ENCODE assay signal across 1 cellular context in the genomic region with DNA sequence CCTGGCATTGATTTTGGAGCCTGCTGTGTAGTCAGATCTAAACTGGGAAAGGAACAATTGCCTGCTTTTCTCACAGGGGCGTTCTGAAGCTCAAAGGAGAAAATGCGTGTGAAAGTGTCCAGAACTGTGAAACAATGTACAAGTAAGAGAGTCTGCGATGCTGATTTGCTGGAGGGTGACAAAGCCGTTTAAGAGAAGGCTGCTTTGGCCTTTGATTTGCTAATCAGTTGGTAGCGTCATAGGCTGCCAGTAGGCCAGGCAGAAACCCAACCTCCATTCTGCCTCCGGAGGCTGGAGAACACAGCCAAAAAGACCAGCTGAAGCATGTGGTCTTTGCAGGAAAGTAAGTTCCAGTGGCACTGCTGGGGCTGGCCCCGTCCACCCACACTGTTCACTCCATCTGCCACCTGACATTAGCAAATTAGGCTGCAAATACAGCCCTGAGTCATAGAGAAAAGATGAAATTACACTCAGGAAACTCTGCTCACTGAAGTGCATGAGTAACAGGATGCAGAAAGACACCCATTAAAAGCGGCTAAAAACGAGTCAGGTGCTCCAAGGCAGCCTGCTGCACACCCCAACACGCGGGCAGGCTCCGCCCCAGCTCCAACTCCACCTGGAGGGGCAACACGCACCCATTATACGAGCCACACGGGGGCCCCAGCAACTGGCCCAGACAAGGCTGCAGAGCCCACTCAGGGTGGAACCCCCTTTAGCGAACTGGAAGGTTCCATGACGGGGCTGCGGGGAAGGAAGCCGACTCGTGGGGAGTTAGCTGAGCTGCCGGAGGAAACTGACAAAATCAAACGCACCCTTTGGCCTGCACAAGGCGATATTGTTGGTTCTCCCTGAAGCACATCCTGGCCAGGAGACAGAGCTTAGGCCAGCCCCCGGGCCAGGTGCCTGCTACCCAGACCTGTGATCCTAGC.
A peak's percentile ranks its signal among the peaks of the same experiment; 100 is the strongest.
TF ChIP-seq lines count a peak whose summit lies in the region.

No MANE protein-coding gene starts in this region.

TF ChIP-seq in K562, 482 proteins besides CTCF, POLR2A, EP300 and RAD21 (continued from another document):
- TF ChIP-seq, protein P1, sequence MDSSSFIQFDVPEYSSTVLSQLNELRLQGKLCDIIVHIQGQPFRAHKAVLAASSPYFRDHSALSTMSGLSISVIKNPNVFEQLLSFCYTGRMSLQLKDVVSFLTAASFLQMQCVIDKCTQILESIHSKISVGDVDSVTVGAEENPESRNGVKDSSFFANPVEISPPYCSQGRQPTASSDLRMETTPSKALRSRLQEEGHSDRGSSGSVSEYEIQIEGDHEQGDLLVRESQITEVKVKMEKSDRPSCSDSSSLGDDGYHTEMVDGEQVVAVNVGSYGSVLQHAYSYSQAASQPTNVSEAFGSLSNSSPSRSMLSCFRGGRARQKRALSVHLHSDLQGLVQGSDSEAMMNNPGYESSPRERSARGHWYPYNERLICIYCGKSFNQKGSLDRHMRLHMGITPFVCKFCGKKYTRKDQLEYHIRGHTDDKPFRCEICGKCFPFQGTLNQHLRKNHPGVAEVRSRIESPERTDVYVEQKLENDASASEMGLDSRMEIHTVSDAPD (CRISPR knock-in tag; IDR thresholded peaks at IDR 0.05) = no peak
- TF ChIP-seq KDM5B (IDR thresholded peaks at IDR 0.05; ENCODE audit: insufficient replicate concordance, low read depth, low read length) = no peak
- TF ChIP-seq ZNF311 (CRISPR knock-in tag; IDR thresholded peaks at IDR 0.05) = no peak
- no peak for TF ChIP-seq SAFB (IDR thresholded peaks at IDR 0.05; ENCODE audit: borderline replicate concordance, low read depth, low read length)
- no peak for TF ChIP-seq ZNF282 (CRISPR knock-in tag; IDR thresholded peaks at IDR 0.05)
- TF ChIP-seq ZNF780A (CRISPR knock-in tag; IDR thresholded peaks at IDR 0.05) = no peak
- no peak for TF ChIP-seq SMC3 (conservative IDR thresholded peaks at IDR 0.05; ENCODE audit: insufficient read depth, low read depth, low read length)
- no peak for TF ChIP-seq IRF2 (CRISPR knock-in tag; IDR thresholded peaks at IDR 0.05)
- TF ChIP-seq MAZ (CRISPR knock-in tag; conservative IDR thresholded peaks at IDR 0.05 in 1 of 2, IDR thresholded peaks at IDR 0.05 in 1 of 2) = no peak
- no peak for TF ChIP-seq NR4A1 (CRISPR knock-in tag; IDR thresholded peaks at IDR 0.05)
- no peak for TF ChIP-seq NR4A1 (tag; IDR thresholded peaks at IDR 0.05)
- no peak for TF ChIP-seq ZNF444 (CRISPR knock-in tag; IDR thresholded peaks at IDR 0.05)
- TF ChIP-seq DDX20 (tag; IDR thresholded peaks at IDR 0.05; ENCODE audit: low read depth) = no peak
- TF ChIP-seq HMGN3 (IDR thresholded peaks at IDR 0.05; ENCODE audit: borderline replicate concordance, extremely low read depth, insufficient read length, low read depth, low read length) = no peak
- TF ChIP-seq, protein P2, sequence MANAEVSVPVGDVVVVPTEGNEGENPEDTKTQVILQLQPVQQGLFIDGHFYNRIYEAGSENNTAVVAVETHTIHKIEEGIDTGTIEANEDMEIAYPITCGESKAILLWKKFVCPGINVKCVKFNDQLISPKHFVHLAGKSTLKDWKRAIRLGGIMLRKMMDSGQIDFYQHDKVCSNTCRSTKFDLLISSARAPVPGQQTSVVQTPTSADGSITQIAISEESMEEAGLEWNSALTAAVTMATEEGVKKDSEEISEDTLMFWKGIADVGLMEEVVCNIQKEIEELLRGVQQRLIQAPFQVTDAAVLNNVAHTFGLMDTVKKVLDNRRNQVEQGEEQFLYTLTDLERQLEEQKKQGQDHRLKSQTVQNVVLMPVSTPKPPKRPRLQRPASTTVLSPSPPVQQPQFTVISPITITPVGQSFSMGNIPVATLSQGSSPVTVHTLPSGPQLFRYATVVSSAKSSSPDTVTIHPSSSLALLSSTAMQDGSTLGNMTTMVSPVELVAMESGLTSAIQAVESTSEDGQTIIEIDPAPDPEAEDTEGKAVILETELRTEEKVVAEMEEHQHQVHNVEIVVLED (CRISPR knock-in tag; IDR thresholded peaks at IDR 0.05) = no peak
- TF ChIP-seq ZNF133 (CRISPR knock-in tag; IDR thresholded peaks at IDR 0.05) = no peak
- no peak for TF ChIP-seq HNRNPL (IDR thresholded peaks at IDR 0.05; ENCODE audit: low read depth, low read length)
- TF ChIP-seq RBM34 (IDR thresholded peaks at IDR 0.05; ENCODE audit: borderline replicate concordance, insufficient read depth, low read length) = no peak
- TF ChIP-seq NFIX (CRISPR knock-in tag; IDR thresholded peaks at IDR 0.05; ENCODE audit: low read depth) = no peak
- TF ChIP-seq MAFG (tag; conservative IDR thresholded peaks at IDR 0.05) = no peak
- TF ChIP-seq, protein P3, sequence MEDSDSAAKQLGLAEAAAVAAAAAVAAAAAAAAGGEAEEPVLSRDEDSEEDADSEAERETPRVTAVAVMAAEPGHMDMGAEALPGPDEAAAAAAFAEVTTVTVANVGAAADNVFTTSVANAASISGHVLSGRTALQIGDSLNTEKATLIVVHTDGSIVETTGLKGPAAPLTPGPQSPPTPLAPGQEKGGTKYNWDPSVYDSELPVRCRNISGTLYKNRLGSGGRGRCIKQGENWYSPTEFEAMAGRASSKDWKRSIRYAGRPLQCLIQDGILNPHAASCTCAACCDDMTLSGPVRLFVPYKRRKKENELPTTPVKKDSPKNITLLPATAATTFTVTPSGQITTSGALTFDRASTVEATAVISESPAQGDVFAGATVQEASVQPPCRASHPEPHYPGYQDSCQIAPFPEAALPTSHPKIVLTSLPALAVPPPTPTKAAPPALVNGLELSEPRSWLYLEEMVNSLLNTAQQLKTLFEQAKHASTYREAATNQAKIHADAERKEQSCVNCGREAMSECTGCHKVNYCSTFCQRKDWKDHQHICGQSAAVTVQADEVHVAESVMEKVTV (CRISPR knock-in tag; IDR thresholded peaks at IDR 0.05) = no peak
- TF ChIP-seq MCM5 (IDR thresholded peaks at IDR 0.05; ENCODE audit: low read depth) = no peak
- TF ChIP-seq RBFOX2 (IDR thresholded peaks at IDR 0.05; ENCODE audit: low read depth, low read length) = peak; percentile 53
- no peak for TF ChIP-seq ZFP1 (CRISPR knock-in tag; IDR thresholded peaks at IDR 0.05)
- 0 out of 2 replicates have a peak, but pooled peaks have one; percentile 8 for TF ChIP-seq NFIC (IDR thresholded peaks at IDR 0.05)
- TF ChIP-seq HEY1 (CRISPR knock-in tag; IDR thresholded peaks at IDR 0.05; ENCODE audit: borderline replicate concordance) = no peak
- no peak for TF ChIP-seq ILF3 (IDR thresholded peaks at IDR 0.05; ENCODE audit: borderline replicate concordance)
- no peak for TF ChIP-seq CSDE1 (IDR thresholded peaks at IDR 0.05)
- peak; percentile 53; the same call in 1 of the 2 replicates for TF ChIP-seq POLR2G (IDR thresholded peaks at IDR 0.05; ENCODE audit: low read depth, low read length)
- TF ChIP-seq SIN3B (IDR thresholded peaks at IDR 0.05; ENCODE audit: low read depth) = no peak
- TF ChIP-seq E2F3 (CRISPR knock-in tag; IDR thresholded peaks at IDR 0.05) = no peak
- peak; percentile 17; the same call in 1 of the 2 replicates for TF ChIP-seq PHF8 (IDR thresholded peaks at IDR 0.05; ENCODE audit: borderline replicate concordance, low read length)
- no peak for TF ChIP-seq ZNF707 (CRISPR knock-in tag; conservative IDR thresholded peaks at IDR 0.05)
- TF ChIP-seq BMI1 (IDR thresholded peaks at IDR 0.05; ENCODE audit: low read length) = no peak
- TF ChIP-seq, protein P4, sequence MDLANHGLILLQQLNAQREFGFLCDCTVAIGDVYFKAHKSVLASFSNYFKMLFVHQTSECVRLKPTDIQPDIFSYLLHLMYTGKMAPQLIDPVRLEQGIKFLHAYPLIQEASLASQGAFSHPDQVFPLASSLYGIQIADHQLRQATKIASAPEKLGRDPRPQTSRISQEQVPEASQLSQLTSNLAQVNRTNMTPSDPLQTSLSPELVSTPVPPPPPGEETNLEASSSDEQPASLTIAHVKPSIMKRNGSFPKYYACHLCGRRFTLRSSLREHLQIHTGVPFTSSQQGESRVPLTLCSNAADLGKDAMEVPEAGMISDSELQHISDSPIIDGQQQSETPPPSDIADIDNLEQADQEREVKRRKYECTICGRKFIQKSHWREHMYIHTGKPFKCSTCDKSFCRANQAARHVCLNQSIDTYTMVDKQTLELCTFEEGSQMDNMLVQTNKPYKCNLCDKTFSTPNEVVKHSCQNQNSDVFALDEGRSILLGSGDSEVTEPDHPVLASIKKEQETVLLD (IDR thresholded peaks at IDR 0.05) = peak; percentile 61; the same call in 1 of the 2 replicates
- TF ChIP-seq ZFP30 (CRISPR knock-in tag; IDR thresholded peaks at IDR 0.05; ENCODE audit: borderline replicate concordance) = no peak
- TF ChIP-seq MYBL2 (IDR thresholded peaks at IDR 0.05; ENCODE audit: low read depth) = no peak
- TF ChIP-seq MYBL2 (CRISPR knock-in tag; IDR thresholded peaks at IDR 0.05; ENCODE audit: borderline replicate concordance) = no peak
- TF ChIP-seq EZH2 (IDR thresholded peaks at IDR 0.05; ENCODE audit: borderline replicate concordance, low read depth, low read length) = no peak
- no peak for TF ChIP-seq MTA2 (IDR thresholded peaks at IDR 0.05; ENCODE audit: low read depth)
- TF ChIP-seq, protein P5, sequence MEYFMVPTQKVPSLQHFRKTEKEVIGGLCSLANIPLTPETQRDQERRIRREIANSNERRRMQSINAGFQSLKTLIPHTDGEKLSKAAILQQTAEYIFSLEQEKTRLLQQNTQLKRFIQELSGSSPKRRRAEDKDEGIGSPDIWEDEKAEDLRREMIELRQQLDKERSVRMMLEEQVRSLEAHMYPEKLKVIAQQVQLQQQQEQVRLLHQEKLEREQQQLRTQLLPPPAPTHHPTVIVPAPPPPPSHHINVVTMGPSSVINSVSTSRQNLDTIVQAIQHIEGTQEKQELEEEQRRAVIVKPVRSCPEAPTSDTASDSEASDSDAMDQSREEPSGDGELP (CRISPR knock-in tag; IDR thresholded peaks at IDR 0.05; ENCODE audit: borderline replicate concordance) = peak; percentile 57; the same call in 1 of the 2 replicates
- no peak for TF ChIP-seq MAFK (IDR thresholded peaks at IDR 0.05; ENCODE audit: low read length)
- TF ChIP-seq NFE2 (IDR thresholded peaks at IDR 0.05; ENCODE audit: low read depth) = no peak
- TF ChIP-seq, protein P6, sequence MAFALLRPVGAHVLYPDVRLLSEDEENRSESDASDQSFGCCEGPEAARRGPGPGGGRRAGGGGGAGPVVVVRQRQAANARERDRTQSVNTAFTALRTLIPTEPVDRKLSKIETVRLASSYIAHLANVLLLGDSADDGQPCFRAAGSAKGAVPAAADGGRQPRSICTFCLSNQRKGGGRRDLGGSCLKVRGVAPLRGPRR (CRISPR knock-in tag; IDR thresholded peaks at IDR 0.05) = no peak
- peak; percentile 41; the same call in 1 of the 2 replicates for TF ChIP-seq MTA3 (IDR thresholded peaks at IDR 0.05; ENCODE audit: borderline replicate concordance)
- peak; percentile 11; the same call in 1 of the 2 replicates for TF ChIP-seq GABPB1 (CRISPR knock-in tag; IDR thresholded peaks at IDR 0.05)
- TF ChIP-seq, protein P7, sequence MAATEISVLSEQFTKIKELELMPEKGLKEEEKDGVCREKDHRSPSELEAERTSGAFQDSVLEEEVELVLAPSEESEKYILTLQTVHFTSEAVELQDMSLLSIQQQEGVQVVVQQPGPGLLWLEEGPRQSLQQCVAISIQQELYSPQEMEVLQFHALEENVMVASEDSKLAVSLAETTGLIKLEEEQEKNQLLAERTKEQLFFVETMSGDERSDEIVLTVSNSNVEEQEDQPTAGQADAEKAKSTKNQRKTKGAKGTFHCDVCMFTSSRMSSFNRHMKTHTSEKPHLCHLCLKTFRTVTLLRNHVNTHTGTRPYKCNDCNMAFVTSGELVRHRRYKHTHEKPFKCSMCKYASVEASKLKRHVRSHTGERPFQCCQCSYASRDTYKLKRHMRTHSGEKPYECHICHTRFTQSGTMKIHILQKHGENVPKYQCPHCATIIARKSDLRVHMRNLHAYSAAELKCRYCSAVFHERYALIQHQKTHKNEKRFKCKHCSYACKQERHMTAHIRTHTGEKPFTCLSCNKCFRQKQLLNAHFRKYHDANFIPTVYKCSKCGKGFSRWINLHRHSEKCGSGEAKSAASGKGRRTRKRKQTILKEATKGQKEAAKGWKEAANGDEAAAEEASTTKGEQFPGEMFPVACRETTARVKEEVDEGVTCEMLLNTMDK (IDR thresholded peaks at IDR 0.05; ENCODE audit: borderline replicate concordance, insufficient read depth, low read depth, low read length, poor library complexity, severe bottlenecking) = no peak
- TF ChIP-seq POLR2AphosphoS2 (IDR thresholded peaks at IDR 0.05; ENCODE audit: low read length) = no peak
- no peak for TF ChIP-seq NEUROD1 (IDR thresholded peaks at IDR 0.05; ENCODE audit: borderline replicate concordance, low read depth, low read length, partially characterized antibody)
- TF ChIP-seq GABPB2 (CRISPR knock-in tag; conservative IDR thresholded peaks at IDR 0.05) = no peak
- TF ChIP-seq, protein P8, sequence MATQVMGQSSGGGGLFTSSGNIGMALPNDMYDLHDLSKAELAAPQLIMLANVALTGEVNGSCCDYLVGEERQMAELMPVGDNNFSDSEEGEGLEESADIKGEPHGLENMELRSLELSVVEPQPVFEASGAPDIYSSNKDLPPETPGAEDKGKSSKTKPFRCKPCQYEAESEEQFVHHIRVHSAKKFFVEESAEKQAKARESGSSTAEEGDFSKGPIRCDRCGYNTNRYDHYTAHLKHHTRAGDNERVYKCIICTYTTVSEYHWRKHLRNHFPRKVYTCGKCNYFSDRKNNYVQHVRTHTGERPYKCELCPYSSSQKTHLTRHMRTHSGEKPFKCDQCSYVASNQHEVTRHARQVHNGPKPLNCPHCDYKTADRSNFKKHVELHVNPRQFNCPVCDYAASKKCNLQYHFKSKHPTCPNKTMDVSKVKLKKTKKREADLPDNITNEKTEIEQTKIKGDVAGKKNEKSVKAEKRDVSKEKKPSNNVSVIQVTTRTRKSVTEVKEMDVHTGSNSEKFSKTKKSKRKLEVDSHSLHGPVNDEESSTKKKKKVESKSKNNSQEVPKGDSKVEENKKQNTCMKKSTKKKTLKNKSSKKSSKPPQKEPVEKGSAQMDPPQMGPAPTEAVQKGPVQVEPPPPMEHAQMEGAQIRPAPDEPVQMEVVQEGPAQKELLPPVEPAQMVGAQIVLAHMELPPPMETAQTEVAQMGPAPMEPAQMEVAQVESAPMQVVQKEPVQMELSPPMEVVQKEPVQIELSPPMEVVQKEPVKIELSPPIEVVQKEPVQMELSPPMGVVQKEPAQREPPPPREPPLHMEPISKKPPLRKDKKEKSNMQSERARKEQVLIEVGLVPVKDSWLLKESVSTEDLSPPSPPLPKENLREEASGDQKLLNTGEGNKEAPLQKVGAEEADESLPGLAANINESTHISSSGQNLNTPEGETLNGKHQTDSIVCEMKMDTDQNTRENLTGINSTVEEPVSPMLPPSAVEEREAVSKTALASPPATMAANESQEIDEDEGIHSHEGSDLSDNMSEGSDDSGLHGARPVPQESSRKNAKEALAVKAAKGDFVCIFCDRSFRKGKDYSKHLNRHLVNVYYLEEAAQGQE (CRISPR knock-in tag; IDR thresholded peaks at IDR 0.05; ENCODE audit: low read depth) = no peak
TF ChIP-seq in K562: peak in this region for 43.
